Comparison of ENCODE assay signal across 8 cellular contexts in genomic region chr13:50911051-50911690, GRCh38. TPM values are rescaled to one million over a fixed set of nuclear protein-coding genes. Genes with fewer than 3 reads are reported as not detected.
A peak's percentile ranks its signal among the peaks of the same experiment; 100 is the strongest.
DNase-seq lines count a peak whose midpoint lies in the region; ATAC-seq and TF ChIP-seq lines count a peak whose summit lies in the region.

No MANE protein-coding gene starts in this region.

- TF ChIP-seq EP300 in transverse colon (IDR thresholded peaks at IDR 0.05; ENCODE audit: low read depth): no peak

- peak overlapping the region; percentile 92 for H3K27ac Mint-ChIP-seq in CD8-positive, alpha-beta T cell
- peak overlapping the region; percentile 46; the same call in 1 of the 2 replicates for H3K27ac Mint-ChIP-seq in WTC11

- intact Hi-C loops in CD8-positive, alpha-beta T cell (cut with DNase I, micrococcal nuclease): loop anchor here (1.0 to 10.0 kb wide), 12 partner anchors 161 to 1466 kb away; partner anchors contain the start of genes KPNA3 (in 2 of the 2), CAB39L (in 1 of the 2), PHF11 (in 1 of the 2) and SETDB2 (in 1 of the 2)
- intact Hi-C loops in transverse colon (cut with DNase I; ENCODE audit: low total_unique reads): no loop called here

- peaks cover 38% of the 10 kb centered on the region for H3K4me1 ChIP-seq in CD8-positive, alpha-beta T cell (ENCODE audit: insufficient read depth, low read length)
- peaks cover 22% of the 10 kb centered on the region for H3K4me1 ChIP-seq in HUES64 (ENCODE audit: insufficient read depth, low read length)
- H3K4me1 ChIP-seq in iPS-20b (ENCODE audit: insufficient read depth, low read length): peaks cover 19% of the 10 kb centered on the region
- peaks cover 6 to 44% (median 19%) of the 10 kb centered on the region in 4 donors for H3K4me1 ChIP-seq in transverse colon

- H3K9ac ChIP-seq in HUES64 (ENCODE audit: low read depth, low read length) (no peak overlapping the region), iPS-20b (ENCODE audit: low read depth, low read length) (peak overlapping the region; percentile 89; the same call in 1 of the 2 replicates)

- in situ Hi-C loops in transverse colon (cut with MboI; ENCODE audit: low pct_ligation_motif_present in 1 of 4, low pct_unique_long_range_greater_than_20kb in 1 of 4, low sequenced_read_pairs in 3 of 4): loop anchor here (10.0 to 25.0 kb wide), 5 partner anchors 106 to 924 kb away; partner anchors contain the start of gene TRIM13 (in 4 of the 4)

- TF ChIP-seq POLR2A in transverse colon (IDR thresholded peaks at IDR 0.05): no peak

- H3K27me3 ChIP-seq in CD8-positive, alpha-beta T cell (ENCODE audit: insufficient read depth, low read length): no peaks in the 10 kb centered on the region
- H3K27me3 ChIP-seq in HUES64 (ENCODE audit: insufficient read depth, low read length) (no peaks in the 10 kb centered on the region), iPS-20b (ENCODE audit: insufficient read depth, low read length) (no peaks in the 10 kb centered on the region), transverse colon (no peaks in the 10 kb centered on the region)

- no peak for DNase-seq in CD8-positive, alpha-beta T cell
- DNase-seq in WTC11 (ENCODE audit: low spot score) (no peak), transverse colon (no peak)
- no peak for DNase-seq in activated CD4-positive, alpha-beta T cell treated with anti-CD3 and anti-CD28 coated beads, Interleukin-2, amount 50 U/mL, for 4 hours

- peaks cover 49% of the 10 kb centered on the region for H3K4me1 Mint-ChIP-seq in CD8-positive, alpha-beta T cell (ENCODE audit: low read depth)
- H3K4me1 Mint-ChIP-seq in WTC11: peaks cover 54% of the 10 kb centered on the region

- no peak for TF ChIP-seq CTCF in CD8-positive, alpha-beta T cell (IDR thresholded peaks at IDR 0.05)
- TF ChIP-seq CTCF in WTC11 (IDR thresholded peaks at IDR 0.05): no peak
- no peak for TF ChIP-seq CTCF in transverse colon (IDR thresholded peaks at IDR 0.05)

- no peaks in the 10 kb centered on the region for H3K9me3 Mint-ChIP-seq in CD8-positive, alpha-beta T cell
- H3K9me3 Mint-ChIP-seq in WTC11: no peaks in the 10 kb centered on the region

- peak overlapping the region; percentile 95 for H3K27ac ChIP-seq in CD8-positive, alpha-beta T cell (ENCODE audit: low read depth, low read length)
- no peak overlapping the region for H3K27ac ChIP-seq in HUES64 (ENCODE audit: low read depth, low read length)
- no peak overlapping the region for H3K27ac ChIP-seq in iPS-20b (ENCODE audit: low read length)
- peak overlapping the region; percentile 89 to 94 (median 90) for H3K27ac ChIP-seq in transverse colon

- H3K4me3 ChIP-seq in CD8-positive, alpha-beta T cell (ENCODE audit: low read depth, low read length): peak overlapping the region; percentile 89
- H3K4me3 ChIP-seq in HUES64 (ENCODE audit: low read length): peak overlapping the region; percentile 78
- peak overlapping the region; percentile 85 for H3K4me3 ChIP-seq in iPS-20b (ENCODE audit: low read length)
- peak overlapping the region in 2 of 4 donors; percentile 79 to 87 for H3K4me3 ChIP-seq in transverse colon

- no peak for ATAC-seq in CD8-positive, alpha-beta T cell
- no peak for ATAC-seq in WTC11
- ATAC-seq in HG03342 (IDR thresholded peaks at IDR 0.05; ENCODE audit: unreplicated experiment): no peak
- no peak for ATAC-seq in GM18519 (IDR thresholded peaks at IDR 0.05; ENCODE audit: low FRiP score, unreplicated experiment)

- no peaks in the 10 kb centered on the region for H3K27me3 Mint-ChIP-seq in CD8-positive, alpha-beta T cell (ENCODE audit: low read depth)
- no peaks in the 10 kb centered on the region for H3K27me3 Mint-ChIP-seq in WTC11 (ENCODE audit: low read depth)

- H3K36me3 Mint-ChIP-seq in CD8-positive, alpha-beta T cell: peaks cover 7% of the 10 kb centered on the region
- H3K36me3 Mint-ChIP-seq in WTC11: no peaks in the 10 kb centered on the region

- no peaks in the 10 kb centered on the region for H3K36me3 ChIP-seq in CD8-positive, alpha-beta T cell (ENCODE audit: insufficient read depth, low read length)
- H3K36me3 ChIP-seq in HUES64 (ENCODE audit: insufficient read depth, low read length): no peaks in the 10 kb centered on the region
- no peaks in the 10 kb centered on the region for H3K36me3 ChIP-seq in iPS-20b (ENCODE audit: insufficient read depth, low read depth, low read length)
- no peaks in the 10 kb centered on the region for H3K36me3 ChIP-seq in transverse colon

- no peaks in the 10 kb centered on the region for H3K9me3 ChIP-seq in CD8-positive, alpha-beta T cell (ENCODE audit: low read length)
- H3K9me3 ChIP-seq in HUES64 (ENCODE audit: insufficient read depth, low read depth, low read length) (no peaks in the 10 kb centered on the region), iPS-20b (ENCODE audit: insufficient read depth, low read depth, low read length) (no peaks in the 10 kb centered on the region), transverse colon (no peaks in the 10 kb centered on the region)

- WGBS in HUES64: 74% methylated on average over 6 of the region's 6 CpGs
- WGBS in transverse colon (ENCODE audit: low coverage in 1 of 2), 2 donors: 28 to 35% methylated on average over 4 to 6 of the region's 6 CpGs

- H3K4me3 Mint-ChIP-seq in CD8-positive, alpha-beta T cell: peak overlapping the region; percentile 92
- peak overlapping the region; percentile 79 for H3K4me3 Mint-ChIP-seq in WTC11

- POLR2A ChIA-PET in CD8-positive, alpha-beta T cell (lab: Charles Lee): interaction anchor here (0.6 to 3.7 kb wide), 10 partner anchors 18 to 1118 kb away, joined by 3 to 26 read pairs (median 8); partner anchors contain the start of genes KPNA3 and TRIM13
- POLR2A ChIA-PET in WTC11 (lab: Charles Lee): interaction anchor here (0.6 to 1.5 kb wide), 2 partner anchors 524 to 780 kb away, joined by 3 to 4 read pairs; no protein-coding TSS in a partner anchor

- CTCF ChIA-PET in CD8-positive, alpha-beta T cell (lab: Charles Lee): interaction anchor here (0.6 to 3.4 kb wide), 50 partner anchors 9 to 972 kb away, joined by 3 to 33 read pairs (median 4); partner anchors contain the start of gene TRIM13
- CTCF ChIA-PET in WTC11 (lab: Charles Lee): interaction anchor here (0.6 to 2.0 kb wide), 66 partner anchors 7 to 1041 kb away, joined by 3 to 21 read pairs (median 4); partner anchors contain the start of genes KCNRG, SPRYD7 and TRIM13

TF ChIP-seq in WTC11, 78 proteins besides CTCF, POLR2A, EP300 and RAD21 (continues in another document):
- TF ChIP-seq E2F5 (CRISPR knock-in tag; IDR thresholded peaks at IDR 0.05) (no peak), ZNF219 (CRISPR knock-in tag; IDR thresholded peaks at IDR 0.05; ENCODE audit: borderline replicate concordance) (no peak), FOXP4 (CRISPR knock-in tag; IDR thresholded peaks at IDR 0.05) (no peak), PRDM15 (CRISPR knock-in tag; IDR thresholded peaks at IDR 0.05) (no peak), GABPB1 (CRISPR knock-in tag; IDR thresholded peaks at IDR 0.05) (no peak), TEAD1 (CRISPR knock-in tag; IDR thresholded peaks at IDR 0.05) (no peak)

RNA-seq across cellular contexts. Expression of gene RNASEH2B, which starts 1.6 kb away (rescaled TPM):
- total RNA-seq in CD8-positive, alpha-beta T cell: 10 to 100 TPM; 61.0 to 62.7 TPM
- polyA plus RNA-seq in HUES64 (2013, experiment 1 of 2): 48.1 TPM
- 40.8 TPM for polyA plus RNA-seq in HUES64 (2013, experiment 2 of 2)
- total RNA-seq in WTC11 (2021) (27.3 to 33.3 TPM (median 30.3 TPM) in 3 replicates), transverse colon (10 to 100 TPM; 13.8 to 37.5 (median 19.0) TPM)

Comparison
In these comparisons a context has a peak if more than half of its experiments do, and no peak if none do; other contexts are left out.
1. H3K27ac ChIP-seq: peak in CD8-positive, alpha-beta T cell (single experiment) and transverse colon (4 of 4); none in HUES64 (single experiment) and iPS-20b (single experiment).